8 cellular contexts compared by ENCODE assay signal in genomic region chr21:36113647-36114428, GRCh38. TPM values are rescaled to one million over a fixed set of nuclear protein-coding genes. Genes with fewer than 3 reads are reported as not detected.
DNase-seq lines count a peak whose midpoint lies in the region; ATAC-seq and TF ChIP-seq lines count a peak whose summit lies in the region.

No MANE protein-coding gene starts in this region.

- ATAC-seq in GM18907 (IDR thresholded peaks at IDR 0.05; ENCODE audit: unreplicated experiment) (no peak), GM21717 (IDR thresholded peaks at IDR 0.05; ENCODE audit: unreplicated experiment) (no peak), Right ventricle myocardium inferior (no peak)

- intact Hi-C loops in Right ventricle myocardium inferior (cut with DNase I) = loop anchor here (5.0 kb wide), 1 partner anchor 52 kb away; the partner anchor contains the start of gene SETD4

- no peaks in the 10 kb centered on the region for H3K27me3 ChIP-seq in HL-60 (ENCODE audit: insufficient read depth, poor library complexity, severe bottlenecking)

- DNase-seq in HL-60 (ENCODE audit: low read depth in 1 of 2, low spot score in 1 of 2) = peak in 1 of 2 experiments; percentile 71
- DNase-seq in RPMI7951 (ENCODE audit: low read depth) = peak; percentile 24
- DNase-seq in stimulated activated CD4-positive, alpha-beta T cell treated with anti-CD3 and anti-CD28 coated beads, Interleukin-2, amount 100 ng/mL, for 4 hours (ENCODE audit: low read depth) = peak; percentile 21
- DNase-seq in NCI-H82 (lab: John Stamatoyannopoulos, UW) = no peak
- no peak for DNase-seq in Right ventricle myocardium inferior (ENCODE audit: missing footprints)

- no peak for TF ChIP-seq CTCF in HL-60 (IDR thresholded peaks at IDR 0.05; ENCODE audit: insufficient read depth, low read length)

- peak overlapping the region; percentile 69 for H3K27ac ChIP-seq in HL-60 (replicated peaks)
- peak overlapping the region; percentile 85 for H3K27ac ChIP-seq in cingulate gyrus (ENCODE audit: low read depth, low read length)

- peak overlapping the region; percentile 53 for H3K4me3 ChIP-seq in HL-60 (replicated peaks; ENCODE audit: insufficient read depth, low read length)

RNA-seq across cellular contexts. Expression of gene CBR3, which starts 21.0 kb away (rescaled TPM):
- total RNA-seq in RPMI7951 (2014; rRNA removed; shearing (Covaris generic)) = 32.9 and 41.7 TPM in 2 replicates
- total RNA-seq in Right ventricle myocardium inferior = 2.5 TPM

RNA-seq across cellular contexts. Expression of gene DOP1B, which starts 42.8 kb away (rescaled TPM):
- 7.6 and 8.1 TPM in 2 replicates for total RNA-seq in RPMI7951 (2014; rRNA removed; shearing (Covaris generic))
- total RNA-seq in Right ventricle myocardium inferior = 17.9 TPM

RNA-seq across cellular contexts. Expression of gene CBR1, which starts 44.0 kb away (rescaled TPM):
- total RNA-seq in RPMI7951 (2014; rRNA removed; shearing (Covaris generic)) = 210 and 283 TPM in 2 replicates
- total RNA-seq in Right ventricle myocardium inferior = 28.5 TPM

RNA-seq across cellular contexts. Expression of gene SETD4, which starts 53.5 kb away (rescaled TPM):
- 13.8 and 14.4 TPM in 2 replicates for total RNA-seq in RPMI7951 (2014; rRNA removed; shearing (Covaris generic))
- 9.8 TPM for total RNA-seq in Right ventricle myocardium inferior

Comparison
In these comparisons a context has a peak if more than half of its experiments do, and no peak if none do; other contexts are left out.
1. DNase-seq: peak in RPMI7951 (single experiment) and stimulated activated CD4-positive, alpha-beta T cell treated with anti-CD3 and anti-CD28 coated beads, Interleukin-2, amount 100 ng/mL, for 4 hours (single experiment); none in NCI-H82 (single experiment) and Right ventricle myocardium inferior (single experiment).